Comparison of ENCODE assay signal across 17 cellular contexts in the genomic region with DNA sequence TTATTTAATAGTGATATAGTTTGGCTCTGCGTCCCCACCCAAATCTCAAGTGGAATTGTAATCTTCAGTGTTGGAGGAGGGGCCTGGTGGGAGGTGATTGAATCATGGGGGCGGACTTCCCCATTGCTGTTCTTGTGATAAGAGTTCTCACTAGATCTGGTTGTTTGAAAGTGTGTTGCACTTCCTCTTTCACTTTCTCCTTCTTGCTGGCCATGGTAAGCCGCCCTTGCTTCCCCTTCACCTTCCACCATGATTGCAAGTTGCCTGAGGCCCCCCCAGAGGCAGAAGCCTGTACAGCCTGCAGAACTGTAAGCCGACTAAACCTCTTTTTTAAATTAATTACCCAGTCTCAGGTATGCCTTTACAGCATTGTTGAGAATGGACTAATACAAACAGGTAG.
A peak's percentile ranks its signal among the peaks of the same experiment; 100 is the strongest.
DNase-seq lines count a peak whose midpoint lies in the region; ATAC-seq and TF ChIP-seq lines count a peak whose summit lies in the region.
"Had no signal": no experiment of that assay in that cellular context is flagged by ENCODE, and none has a peak within 500 bp of the region (broad histone marks: within the 10 kb centered on the region; RNA-seq: fewer than 3 reads in every experiment).

No MANE protein-coding gene starts in this region.

- H3K4me3 Mint-ChIP-seq in activated naive CD4-positive, alpha-beta T cell treated with anti-CD3 and anti-CD28 coated beads, Interleukin-2, amount 50 U/mL, for 24 hours, result peak overlapping the region; percentile 15
- no peak overlapping the region for H3K4me3 Mint-ChIP-seq in stimulated activated memory B cell treated with anti-CD40 and anti-IgM and Interleukin-4, amounts not matched to agents 10 μg/mL and 1 μg/mL and 100 μg/mL, for 72 hours
- H3K4me3 Mint-ChIP-seq: brain had no signal

- TF ChIP-seq CTCF in HL-60 (IDR thresholded peaks at IDR 0.05; ENCODE audit: insufficient read depth, low read length), result no peak
- TF ChIP-seq CTCF in tibial nerve (IDR thresholded peaks at IDR 0.05), result no peak

- no peaks in the 10 kb centered on the region for H3K36me3 Mint-ChIP-seq in activated naive CD4-positive, alpha-beta T cell treated with anti-CD3 and anti-CD28 coated beads, Interleukin-2, amount 50 U/mL, for 24 hours
- H3K36me3 Mint-ChIP-seq in stimulated activated memory B cell treated with anti-CD40 and anti-IgM and Interleukin-4, amounts not matched to agents 10 μg/mL and 1 μg/mL and 100 μg/mL, for 72 hours, result peaks cover 9% of the 10 kb centered on the region
- H3K36me3 Mint-ChIP-seq: brain had no signal

- peaks cover 6% of the 10 kb centered on the region for H3K9me3 Mint-ChIP-seq in activated naive CD4-positive, alpha-beta T cell treated with anti-CD3 and anti-CD28 coated beads, Interleukin-2, amount 50 U/mL, for 24 hours
- peaks cover 17% of the 10 kb centered on the region for H3K9me3 Mint-ChIP-seq in stimulated activated memory B cell treated with anti-CD40 and anti-IgM and Interleukin-4, amounts not matched to agents 10 μg/mL and 1 μg/mL and 100 μg/mL, for 72 hours
- H3K9me3 Mint-ChIP-seq: brain had no signal

- H3K27ac Mint-ChIP-seq in activated naive CD4-positive, alpha-beta T cell treated with anti-CD3 and anti-CD28 coated beads, Interleukin-2, amount 50 U/mL, for 24 hours, result no peak overlapping the region
- peak overlapping the region; percentile 27 for H3K27ac Mint-ChIP-seq in stimulated activated memory B cell treated with anti-CD40 and anti-IgM and Interleukin-4, amounts not matched to agents 10 μg/mL and 1 μg/mL and 100 μg/mL, for 72 hours
- H3K27ac Mint-ChIP-seq: brain had no signal

- no peak for TF ChIP-seq EP300 in tibial nerve (IDR thresholded peaks at IDR 0.05)

- no peak for DNase-seq in activated naive CD4-positive, alpha-beta T cell treated with anti-CD3 and anti-CD28 coated beads, Interleukin-2, amount 50 U/mL, for 16 hours
- peak; percentile 18 to 62 for DNase-seq in HL-60 (ENCODE audit: low read depth in 1 of 2, low spot score in 1 of 2)
- peak; percentile 24 for DNase-seq in SIG-M5 treated with dmso at 0.1 percent for 504 hours (lab: John Stamatoyannopoulos, UW; ENCODE audit: unreplicated experiment)
- no peak for DNase-seq in tibial nerve (ENCODE audit: low spot score in 2 of 2)
- DNase-seq in activated CD4-positive, CD25-positive, alpha-beta regulatory T cell (lab: John Stamatoyannopoulos, UW), result no peak
- no peak for DNase-seq in NCI-H69 (lab: John Stamatoyannopoulos, UW)
- DNase-seq: ACHN; DMS 273 treated with DMSO at 0.1 percent for 48 hours; effector CD8-positive, alpha-beta T cell; mucosa of descending colon; NCI-H748 treated with DMSO at 0.1 percent for 48 hours; posterior cingulate gyrus had no signal

- peak; percentile 41 for ATAC-seq in stimulated activated memory B cell treated with anti-CD40 and anti-IgM and Interleukin-4, amounts not matched to agents 10 μg/mL and 1 μg/mL and 100 μg/mL, for 72 hours
- ATAC-seq: activated CD4-positive, CD25-positive, alpha-beta regulatory T cell treated with anti-CD3 and anti-CD28 coated beads, Interleukin-2, amount 50 U/mL, for 24 hours; mucosa of descending colon; SK-N-SH treated with all-trans-retinoic acid at 6 μM for 48 hours had no signal

- no peak overlapping the region for H3K4me3 ChIP-seq in HL-60 (replicated peaks; ENCODE audit: insufficient read depth, low read length)
- H3K4me3 ChIP-seq in tibial nerve, result no peak overlapping the region
- H3K4me3 ChIP-seq: mucosa of descending colon had no signal

- H3K9me3 ChIP-seq in tibial nerve, result peaks cover 0 to 5% (median 0%) of the 10 kb centered on the region in 4 donors
- H3K9me3 ChIP-seq: mucosa of descending colon had no signal

- H3K36me3 ChIP-seq in tibial nerve, result no peaks in the 10 kb centered on the region

- no peak for TF ChIP-seq POLR2A in tibial nerve (IDR thresholded peaks at IDR 0.05)

- no peaks in the 10 kb centered on the region for H3K4me1 ChIP-seq in tibial nerve

- H3K27me3 Mint-ChIP-seq in activated naive CD4-positive, alpha-beta T cell treated with anti-CD3 and anti-CD28 coated beads, Interleukin-2, amount 50 U/mL, for 24 hours, result peaks cover under 1% of the 10 kb centered on the region
- peaks cover 3% of the 10 kb centered on the region for H3K27me3 Mint-ChIP-seq in stimulated activated memory B cell treated with anti-CD40 and anti-IgM and Interleukin-4, amounts not matched to agents 10 μg/mL and 1 μg/mL and 100 μg/mL, for 72 hours

- H3K27me3 ChIP-seq in HL-60 (ENCODE audit: insufficient read depth, poor library complexity, severe bottlenecking) (no peaks in the 10 kb centered on the region), tibial nerve (no peaks in the 10 kb centered on the region)

- H3K27ac ChIP-seq in HL-60 (replicated peaks), result no peak overlapping the region; the same call in 1 of the 2 replicates
- no peak overlapping the region for H3K27ac ChIP-seq in tibial nerve

- peaks cover 10% of the 10 kb centered on the region for H3K4me1 Mint-ChIP-seq in activated naive CD4-positive, alpha-beta T cell treated with anti-CD3 and anti-CD28 coated beads, Interleukin-2, amount 50 U/mL, for 24 hours
- peaks cover 11% of the 10 kb centered on the region for H3K4me1 Mint-ChIP-seq in stimulated activated memory B cell treated with anti-CD40 and anti-IgM and Interleukin-4, amounts not matched to agents 10 μg/mL and 1 μg/mL and 100 μg/mL, for 72 hours
- H3K4me1 Mint-ChIP-seq: brain had no signal

- 90 to 91% methylated on average over 4 of the region's 4 CpGs for WGBS in tibial nerve, 2 donors

Comparison
In these comparisons a context has a peak if more than half of its experiments do, and no peak if none do; other contexts are left out.
1. DNase-seq: peak in HL-60 (2 of 2) and SIG-M5 treated with dmso at 0.1 percent for 504 hours (single experiment); none in activated naive CD4-positive, alpha-beta T cell treated with anti-CD3 and anti-CD28 coated beads, Interleukin-2, amount 50 U/mL, for 16 hours (single experiment), tibial nerve (0 of 2), activated CD4-positive, CD25-positive, alpha-beta regulatory T cell (0 of 4) and NCI-H69 (single experiment).